In genomic region chr18:5462227-5462626, GRCh38 we compare ENCODE assay signal across 13 cellular contexts.
"Had no signal": no experiment of that assay in that cellular context is flagged by ENCODE, and none has a peak within 500 bp of the region (broad histone marks: within the 10 kb centered on the region; RNA-seq: fewer than 3 reads in every experiment).

No MANE protein-coding gene starts in this region.

- H3K27ac ChIP-seq: colonic mucosa, esophagus muscularis mucosa, hepatocyte had no signal

- DNase-seq: activated CD4-positive, alpha-beta T cell treated with anti-CD3 and anti-CD28 coated beads for 4 hours; activated CD8-positive, alpha-beta memory T cell treated with anti-CD3 and anti-CD28 coated beads for 24 hours; activated naive CD8-positive, alpha-beta T cell treated with anti-CD3 and anti-CD28 coated beads for 36 hours; amygdala; central memory CD4-positive, alpha-beta T cell; colonic mucosa; islet precursor cell; midbrain; sigmoid colon; spleen; stimulated activated naive CD8-positive, alpha-beta T cell treated with anti-CD3 and anti-CD28 coated beads, Interleukin-15, amount 100 ng/mL, for 72 hours had no signal

- H3K36me3 ChIP-seq: colonic mucosa, esophagus muscularis mucosa, sigmoid colon, spleen had no signal

- H3K4me3 ChIP-seq: colonic mucosa, esophagus muscularis mucosa, hepatocyte, sigmoid colon, spleen had no signal

- H3K9me3 ChIP-seq: colonic mucosa, esophagus muscularis mucosa, sigmoid colon, spleen had no signal

- H3K4me1 ChIP-seq: colonic mucosa had no signal
